Comparison of ENCODE assay signal across 8 cellular contexts in the genomic region with DNA sequence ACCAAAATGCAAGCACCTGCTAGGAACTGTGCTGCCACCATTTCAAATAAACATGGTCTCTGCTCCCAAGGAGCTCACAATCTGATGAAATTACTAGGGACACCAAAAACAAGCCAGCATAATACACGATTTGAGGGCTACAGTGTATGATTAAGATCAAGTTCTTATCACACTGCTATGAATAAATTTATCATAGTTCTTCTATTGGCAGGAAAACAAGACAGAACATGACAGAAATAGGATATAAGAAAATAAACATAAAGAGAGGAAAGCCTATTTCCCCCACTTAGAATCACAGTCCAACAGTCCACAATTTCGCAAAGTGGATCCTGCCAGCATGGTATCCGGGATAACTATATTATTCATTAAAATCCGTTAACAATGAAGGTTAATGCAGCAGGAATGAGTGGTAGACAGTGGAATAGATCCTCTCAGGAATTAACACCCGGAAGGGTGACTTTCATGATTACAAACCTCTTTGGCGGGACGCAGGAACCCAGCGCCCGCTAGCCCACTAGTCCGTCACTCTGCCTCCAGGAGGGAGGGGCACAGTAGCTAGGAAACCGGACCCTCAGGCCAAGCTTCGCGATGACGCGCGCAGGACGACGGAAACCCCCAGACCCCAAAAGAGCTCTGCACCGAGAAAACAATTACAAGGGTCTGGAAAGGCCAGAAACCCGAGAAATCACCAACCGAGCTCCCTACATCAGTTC. TPM values are rescaled to one million over a fixed set of nuclear protein-coding genes. Genes with fewer than 3 reads are reported as not detected.
DNase-seq lines count a peak whose midpoint lies in the region; ATAC-seq and TF ChIP-seq lines count a peak whose summit lies in the region.

No MANE protein-coding gene starts in this region.

- ATAC-seq in GM19023 (IDR thresholded peaks at IDR 0.05; ENCODE audit: unreplicated experiment) (peak; percentile 36), HG03103 (IDR thresholded peaks at IDR 0.05; ENCODE audit: low read depth, unreplicated experiment) (peak; percentile 24), memory B cell (ENCODE audit: low read depth) (peak; percentile 6)

- peak overlapping the region; percentile 37 for H3K27ac ChIP-seq in PC-9
- H3K27ac ChIP-seq in dorsolateral prefrontal cortex: peak overlapping the region in 56 of 59 donors; percentile 3 to 95 (median 74)
- H3K27ac ChIP-seq in transverse colon: peak overlapping the region; percentile 87 to 91 (median 90)

- peaks cover 0 to 2% (median 0%) of the 10 kb centered on the region in 7 donors for H3K9me3 Mint-ChIP-seq in CD14-positive monocyte
- no peaks in the 10 kb centered on the region for H3K9me3 Mint-ChIP-seq in memory B cell

- H3K9me3 ChIP-seq in PC-9 (ENCODE audit: insufficient read depth, low read depth) (peaks cover 23% of the 10 kb centered on the region), transverse colon (no peaks in the 10 kb centered on the region)

- H3K27me3 ChIP-seq in PC-9 (ENCODE audit: insufficient read depth, low read depth) (no peaks in the 10 kb centered on the region), dorsolateral prefrontal cortex (no peaks in the 10 kb centered on the region), transverse colon (no peaks in the 10 kb centered on the region)

- H3F3A ChIP-seq in PC-9 (ENCODE audit: insufficient read depth, low read depth): peaks cover 3% of the 10 kb centered on the region; the same call in 1 of the 2 replicates

- BruUV-seq in PC-9 (replicated peaks; lab: Mats Ljungman, UMichigan): TSS peak; percentile 68

- WGBS in transverse colon (ENCODE audit: low coverage in 1 of 2), 2 donors: 0% methylated on average over 3 to 21 of the region's 21 CpGs

- in situ Hi-C loops in transverse colon (cut with MboI; ENCODE audit: low pct_ligation_motif_present in 1 of 4, low pct_unique_long_range_greater_than_20kb in 1 of 4, low sequenced_read_pairs in 3 of 4): loop anchor here in 1 of 4 donors (25.0 kb wide), 1 partner anchor 552 kb away; no protein-coding TSS in a partner anchor

- H3K4me1 ChIP-seq in PC-9 (replicated peaks; ENCODE audit: insufficient read depth) (peaks cover 27% of the 10 kb centered on the region), transverse colon (peaks cover 5 to 23% (median 17%) of the 10 kb centered on the region in 4 donors)

- no peak for TF ChIP-seq EP300 in transverse colon (IDR thresholded peaks at IDR 0.05; ENCODE audit: low read depth)

- peaks cover 46% of the 10 kb centered on the region for H3K79me2 ChIP-seq in PC-9 (ENCODE audit: low read depth)

- DNase-seq in CD14-positive monocyte (ENCODE audit: low spot score) (no peak), PC-9 (peak in 1 of 2 experiments; percentile 44), dorsolateral prefrontal cortex (peak in 5 of 10 donors; percentile 19 to 43 (median 37)), memory B cell (ENCODE audit: low spot score in 2 of 2) (no peak), transverse colon (no peak), A172 (ENCODE audit: low spot score) (no peak)

- H3K4me3 Mint-ChIP-seq in CD14-positive monocyte: peak overlapping the region; percentile 95 to 97
- peak overlapping the region; percentile 92 for H3K4me3 Mint-ChIP-seq in memory B cell

- peak overlapping the region; percentile 88 for H3K4me2 ChIP-seq in PC-9

- CTCF ChIA-PET in PC-9 (lab: Charles Lee): interaction anchor here (0.7 to 1.2 kb wide), 4 partner anchors 38 to 553 kb away, joined by 3 to 6 read pairs (median 6); a partner anchor contains a TSS

- H3K9me2 ChIP-seq in PC-9 (ENCODE audit: insufficient read depth): no peaks in the 10 kb centered on the region

- TF ChIP-seq POLR2A in transverse colon (IDR thresholded peaks at IDR 0.05): no peak

- H3K36me3 ChIP-seq in PC-9 (ENCODE audit: low read depth) (peaks cover 16% of the 10 kb centered on the region), transverse colon (no peaks in the 10 kb centered on the region)

- POLR2A ChIA-PET in PC-9 (lab: Charles Lee; ENCODE audit: unreplicated experiment): interaction anchor here (0.5 to 1.3 kb wide), 13 partner anchors 32 to 1237 kb away, joined by 3 to 13 read pairs (median 6); a partner anchor contains a TSS

- intact Hi-C loops in CD14-positive monocyte (cut with micrococcal nuclease): no loop called here
- intact Hi-C loops in PC-9 (cut with micrococcal nuclease; ENCODE audit: unreplicated experiment): loop anchor here (1.0 to 2.0 kb wide), 2 partner anchors 46 to 599 kb away; a partner anchor contains a TSS
- intact Hi-C loops in dorsolateral prefrontal cortex (cut with DNase I): loop anchor here in 1 of 2 donors (2.0 kb wide), 1 partner anchor 376 kb away; no protein-coding TSS in a partner anchor
- intact Hi-C loops in transverse colon (cut with DNase I; ENCODE audit: low total_unique reads): no loop called here

- H4K20me1 ChIP-seq in PC-9 (ENCODE audit: insufficient read depth): no peaks in the 10 kb centered on the region; the same call in 1 of the 2 replicates

- H3K36me3 Mint-ChIP-seq in CD14-positive monocyte: peaks cover 16 to 19% of the 10 kb centered on the region in 2 donors
- peaks cover 8% of the 10 kb centered on the region for H3K36me3 Mint-ChIP-seq in memory B cell

- H3K27me3 Mint-ChIP-seq in CD14-positive monocyte (ENCODE audit: low read depth in 3 of 3): no peaks in the 10 kb centered on the region
- H3K27me3 Mint-ChIP-seq in memory B cell: no peaks in the 10 kb centered on the region

- TF ChIP-seq CTCF in CD14-positive monocyte (IDR thresholded peaks at IDR 0.05) (no peak), PC-9 (conservative IDR thresholded peaks at IDR 0.05) (no peak), dorsolateral prefrontal cortex (IDR thresholded peaks at IDR 0.05 in 54 of 56, conservative IDR thresholded peaks at IDR 0.05 in 2 of 56; ENCODE audit: low read depth in 1 of 56, partially characterized antibody in 56 of 56) (no peak), transverse colon (IDR thresholded peaks at IDR 0.05) (no peak)

- H2AFZ ChIP-seq in PC-9: peak overlapping the region; percentile 96

- peak overlapping the region; percentile 75 for H3K4me3 ChIP-seq in PC-9
- H3K4me3 ChIP-seq in dorsolateral prefrontal cortex: peak overlapping the region; percentile 72 to 99 (median 94)
- H3K4me3 ChIP-seq in transverse colon: peak overlapping the region; percentile 77 to 90 (median 84)

- H3K27ac Mint-ChIP-seq in CD14-positive monocyte: peak overlapping the region; percentile 94 to 99 (median 97)
- peak overlapping the region; percentile 80 for H3K27ac Mint-ChIP-seq in memory B cell

- peaks cover 30% of the 10 kb centered on the region for H3K4me1 Mint-ChIP-seq in CD14-positive monocyte
- H3K4me1 Mint-ChIP-seq in memory B cell: peaks cover 17% of the 10 kb centered on the region

RNA-seq across cellular contexts. Expression of a gene that starts 0.7 kb away (rescaled TPM):
- 10 to 100 TPM; 12.2 to 18.2 TPM for polyA plus RNA-seq in CD14-positive monocyte
- total RNA-seq in PC-9 (2021) (18.6 and 19.9 TPM in 2 replicates), dorsolateral prefrontal cortex (10 to 100 TPM; 39.5 to 85.8 (median 56.7) TPM), transverse colon (10 to 100 TPM in 3 of 4 donors, 1 to 10 TPM in 1; 9.6 to 41.1 (median 23.8) TPM)
- total RNA-seq in A172 (2014; rRNA removed; shearing (Covaris generic)): 9.9 and 32.3 TPM in 2 replicates

RNA-seq across cellular contexts. Expression of a gene that starts 0.8 kb away (rescaled TPM):
- 1 to 10 TPM; 1.3 to 2.0 TPM for polyA plus RNA-seq in CD14-positive monocyte
- total RNA-seq in PC-9 (2021) (12.4 and 13.5 TPM in 2 replicates), dorsolateral prefrontal cortex (10 to 100 TPM in 24 of 120 experiments, 1 to 10 TPM in 96; 5.2 to 11.8 (median 9.0) TPM), transverse colon (100 to 1,000 TPM in 1 of 4 donors, 1 to 10 TPM in 3; 1.1 to 210 (median 8.2) TPM)
- total RNA-seq in A172 (2014; rRNA removed; shearing (Covaris generic)): 5.9 and 7.8 TPM in 2 replicates

RNA-seq across cellular contexts. Expression of a gene that starts 46.1 kb away (rescaled TPM):
- polyA plus RNA-seq in CD14-positive monocyte: 1 to 10 TPM in 1 of 2 donors, under 1 TPM in 1; 0.57 to 1.2 TPM
- total RNA-seq in PC-9 (2021): 17.7 and 28.3 TPM in 2 replicates
- 10 to 100 TPM in 64 of 120 experiments, 1 to 10 TPM in 56; 4.9 to 21.8 (median 10.2) TPM for total RNA-seq in dorsolateral prefrontal cortex
- 10 to 100 TPM; 15.9 to 31.9 (median 24.9) TPM for total RNA-seq in transverse colon
- 2.1 TPM in 2 replicates for total RNA-seq in A172 (2014; rRNA removed; shearing (Covaris generic))

Comparison
In these comparisons a context has a peak if more than half of its experiments do, and no peak if none do; other contexts are left out.
1. H3K27ac ChIP-seq: peak in every context shown above with its lines; median percentile 90 in transverse colon; 74 in dorsolateral prefrontal cortex; 37 in PC-9.